In the genomic region with DNA sequence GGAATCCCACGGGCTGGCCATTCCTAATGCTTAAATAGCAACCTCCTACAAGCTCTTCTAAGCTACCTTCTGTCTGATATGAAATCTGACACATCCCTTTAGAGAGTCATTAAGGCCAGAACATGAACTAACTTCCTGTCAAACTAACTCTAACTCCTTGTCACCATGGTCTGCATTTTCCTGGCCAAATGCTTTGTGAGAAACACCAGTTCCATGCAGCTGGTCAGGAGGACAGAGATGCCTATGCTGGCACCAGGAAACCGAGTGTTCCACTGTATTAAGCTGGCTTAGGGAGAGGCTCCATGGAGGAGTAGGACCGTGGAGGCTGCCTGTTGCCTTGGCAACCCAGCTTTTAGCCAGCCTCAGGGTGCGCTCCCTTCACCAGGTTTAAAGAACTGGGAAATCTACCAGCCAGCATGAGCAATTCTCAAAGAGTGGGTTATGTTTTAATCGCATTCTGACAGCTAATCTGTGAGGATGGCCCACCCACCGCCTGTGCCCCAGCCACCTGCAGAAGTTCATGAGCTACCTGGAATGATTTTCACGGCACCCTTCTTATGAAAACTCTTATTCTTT, we compare ENCODE assay signal across 1 cellular context.
TF ChIP-seq lines count a peak whose summit lies in the region.

No MANE protein-coding gene starts in this region.

TF ChIP-seq in HepG2, 621 proteins besides CTCF, POLR2A, EP300 and RAD21 (continued from another document):
- TF ChIP-seq, protein P1, sequence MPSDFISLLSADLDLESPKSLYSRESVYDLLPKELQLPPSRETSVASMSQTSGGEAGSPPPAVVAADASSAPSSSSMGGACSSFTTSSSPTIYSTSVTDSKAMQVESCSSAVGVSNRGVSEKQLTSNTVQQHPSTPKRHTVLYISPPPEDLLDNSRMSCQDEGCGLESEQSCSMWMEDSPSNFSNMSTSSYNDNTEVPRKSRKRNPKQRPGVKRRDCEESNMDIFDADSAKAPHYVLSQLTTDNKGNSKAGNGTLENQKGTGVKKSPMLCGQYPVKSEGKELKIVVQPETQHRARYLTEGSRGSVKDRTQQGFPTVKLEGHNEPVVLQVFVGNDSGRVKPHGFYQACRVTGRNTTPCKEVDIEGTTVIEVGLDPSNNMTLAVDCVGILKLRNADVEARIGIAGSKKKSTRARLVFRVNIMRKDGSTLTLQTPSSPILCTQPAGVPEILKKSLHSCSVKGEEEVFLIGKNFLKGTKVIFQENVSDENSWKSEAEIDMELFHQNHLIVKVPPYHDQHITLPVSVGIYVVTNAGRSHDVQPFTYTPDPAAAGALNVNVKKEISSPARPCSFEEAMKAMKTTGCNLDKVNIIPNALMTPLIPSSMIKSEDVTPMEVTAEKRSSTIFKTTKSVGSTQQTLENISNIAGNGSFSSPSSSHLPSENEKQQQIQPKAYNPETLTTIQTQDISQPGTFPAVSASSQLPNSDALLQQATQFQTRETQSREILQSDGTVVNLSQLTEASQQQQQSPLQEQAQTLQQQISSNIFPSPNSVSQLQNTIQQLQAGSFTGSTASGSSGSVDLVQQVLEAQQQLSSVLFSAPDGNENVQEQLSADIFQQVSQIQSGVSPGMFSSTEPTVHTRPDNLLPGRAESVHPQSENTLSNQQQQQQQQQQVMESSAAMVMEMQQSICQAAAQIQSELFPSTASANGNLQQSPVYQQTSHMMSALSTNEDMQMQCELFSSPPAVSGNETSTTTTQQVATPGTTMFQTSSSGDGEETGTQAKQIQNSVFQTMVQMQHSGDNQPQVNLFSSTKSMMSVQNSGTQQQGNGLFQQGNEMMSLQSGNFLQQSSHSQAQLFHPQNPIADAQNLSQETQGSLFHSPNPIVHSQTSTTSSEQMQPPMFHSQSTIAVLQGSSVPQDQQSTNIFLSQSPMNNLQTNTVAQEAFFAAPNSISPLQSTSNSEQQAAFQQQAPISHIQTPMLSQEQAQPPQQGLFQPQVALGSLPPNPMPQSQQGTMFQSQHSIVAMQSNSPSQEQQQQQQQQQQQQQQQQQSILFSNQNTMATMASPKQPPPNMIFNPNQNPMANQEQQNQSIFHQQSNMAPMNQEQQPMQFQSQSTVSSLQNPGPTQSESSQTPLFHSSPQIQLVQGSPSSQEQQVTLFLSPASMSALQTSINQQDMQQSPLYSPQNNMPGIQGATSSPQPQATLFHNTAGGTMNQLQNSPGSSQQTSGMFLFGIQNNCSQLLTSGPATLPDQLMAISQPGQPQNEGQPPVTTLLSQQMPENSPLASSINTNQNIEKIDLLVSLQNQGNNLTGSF (CRISPR knock-in tag; IDR thresholded peaks at IDR 0.05), result no peak
- TF ChIP-seq LCORL (IDR thresholded peaks at IDR 0.05), result no peak
- TF ChIP-seq LCORL (CRISPR knock-in tag; IDR thresholded peaks at IDR 0.05), result no peak
- TF ChIP-seq ERF (CRISPR knock-in tag; IDR thresholded peaks at IDR 0.05), result no peak
- TF ChIP-seq ZNF724P (CRISPR knock-in tag; IDR thresholded peaks at IDR 0.05; ENCODE audit: borderline replicate concordance), result no peak
- TF ChIP-seq ZNF432 (CRISPR knock-in tag; IDR thresholded peaks at IDR 0.05; ENCODE audit: borderline replicate concordance), result no peak
- no peak for TF ChIP-seq MIER3 (CRISPR knock-in tag; IDR thresholded peaks at IDR 0.05; ENCODE audit: borderline replicate concordance)
- no peak for TF ChIP-seq ARNT (IDR thresholded peaks at IDR 0.05)
- TF ChIP-seq MEF2D (CRISPR knock-in tag; IDR thresholded peaks at IDR 0.05), result no peak
- TF ChIP-seq ZNF672 (CRISPR knock-in tag; IDR thresholded peaks at IDR 0.05), result no peak
- no peak for TF ChIP-seq ZMYM4 (CRISPR knock-in tag; IDR thresholded peaks at IDR 0.05)
- TF ChIP-seq, protein P2, sequence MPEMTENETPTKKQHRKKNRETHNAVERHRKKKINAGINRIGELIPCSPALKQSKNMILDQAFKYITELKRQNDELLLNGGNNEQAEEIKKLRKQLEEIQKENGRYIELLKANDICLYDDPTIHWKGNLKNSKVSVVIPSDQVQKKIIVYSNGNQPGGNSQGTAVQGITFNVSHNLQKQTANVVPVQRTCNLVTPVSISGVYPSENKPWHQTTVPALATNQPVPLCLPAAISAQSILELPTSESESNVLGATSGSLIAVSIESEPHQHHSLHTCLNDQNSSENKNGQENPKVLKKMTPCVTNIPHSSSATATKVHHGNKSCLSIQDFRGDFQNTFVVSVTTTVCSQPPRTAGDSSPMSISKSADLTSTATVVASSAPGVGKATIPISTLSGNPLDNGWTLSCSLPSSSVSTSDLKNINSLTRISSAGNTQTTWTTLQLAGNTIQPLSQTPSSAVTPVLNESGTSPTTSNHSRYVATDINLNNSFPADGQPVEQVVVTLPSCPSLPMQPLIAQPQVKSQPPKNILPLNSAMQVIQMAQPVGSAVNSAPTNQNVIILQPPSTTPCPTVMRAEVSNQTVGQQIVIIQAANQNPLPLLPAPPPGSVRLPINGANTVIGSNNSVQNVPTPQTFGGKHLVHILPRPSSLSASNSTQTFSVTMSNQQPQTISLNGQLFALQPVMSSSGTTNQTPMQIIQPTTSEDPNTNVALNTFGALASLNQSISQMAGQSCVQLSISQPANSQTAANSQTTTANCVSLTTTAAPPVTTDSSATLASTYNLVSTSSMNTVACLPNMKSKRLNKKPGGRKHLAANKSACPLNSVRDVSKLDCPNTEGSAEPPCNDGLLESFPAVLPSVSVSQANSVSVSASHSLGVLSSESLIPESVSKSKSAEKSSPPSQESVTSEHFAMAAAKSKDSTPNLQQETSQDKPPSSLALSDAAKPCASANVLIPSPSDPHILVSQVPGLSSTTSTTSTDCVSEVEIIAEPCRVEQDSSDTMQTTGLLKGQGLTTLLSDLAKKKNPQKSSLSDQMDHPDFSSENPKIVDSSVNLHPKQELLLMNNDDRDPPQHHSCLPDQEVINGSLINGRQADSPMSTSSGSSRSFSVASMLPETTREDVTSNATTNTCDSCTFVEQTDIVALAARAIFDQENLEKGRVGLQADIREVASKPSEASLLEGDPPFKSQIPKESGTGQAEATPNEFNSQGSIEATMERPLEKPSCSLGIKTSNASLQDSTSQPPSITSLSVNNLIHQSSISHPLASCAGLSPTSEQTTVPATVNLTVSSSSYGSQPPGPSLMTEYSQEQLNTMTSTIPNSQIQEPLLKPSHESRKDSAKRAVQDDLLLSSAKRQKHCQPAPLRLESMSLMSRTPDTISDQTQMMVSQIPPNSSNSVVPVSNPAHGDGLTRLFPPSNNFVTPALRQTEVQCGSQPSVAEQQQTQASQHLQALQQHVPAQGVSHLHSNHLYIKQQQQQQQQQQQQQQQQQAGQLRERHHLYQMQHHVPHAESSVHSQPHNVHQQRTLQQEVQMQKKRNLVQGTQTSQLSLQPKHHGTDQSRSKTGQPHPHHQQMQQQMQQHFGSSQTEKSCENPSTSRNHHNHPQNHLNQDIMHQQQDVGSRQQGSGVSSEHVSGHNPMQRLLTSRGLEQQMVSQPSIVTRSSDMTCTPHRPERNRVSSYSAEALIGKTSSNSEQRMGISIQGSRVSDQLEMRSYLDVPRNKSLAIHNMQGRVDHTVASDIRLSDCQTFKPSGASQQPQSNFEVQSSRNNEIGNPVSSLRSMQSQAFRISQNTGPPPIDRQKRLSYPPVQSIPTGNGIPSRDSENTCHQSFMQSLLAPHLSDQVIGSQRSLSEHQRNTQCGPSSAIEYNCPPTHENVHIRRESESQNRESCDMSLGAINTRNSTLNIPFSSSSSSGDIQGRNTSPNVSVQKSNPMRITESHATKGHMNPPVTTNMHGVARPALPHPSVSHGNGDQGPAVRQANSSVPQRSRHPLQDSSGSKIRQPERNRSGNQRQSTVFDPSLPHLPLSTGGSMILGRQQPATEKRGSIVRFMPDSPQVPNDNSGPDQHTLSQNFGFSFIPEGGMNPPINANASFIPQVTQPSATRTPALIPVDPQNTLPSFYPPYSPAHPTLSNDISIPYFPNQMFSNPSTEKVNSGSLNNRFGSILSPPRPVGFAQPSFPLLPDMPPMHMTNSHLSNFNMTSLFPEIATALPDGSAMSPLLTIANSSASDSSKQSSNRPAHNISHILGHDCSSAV (CRISPR knock-in tag; IDR thresholded peaks at IDR 0.05; ENCODE audit: borderline replicate concordance), result no peak
TF ChIP-seq in HepG2: peak in this region for 0.
